ENCODE assay signal across 30 cellular contexts in genomic region chr6:5569491-5569890, GRCh38.
DNase-seq lines count a peak whose midpoint lies in the region; ATAC-seq, FAIRE-seq and TF ChIP-seq lines count a peak whose summit lies in the region.
"Had no signal": no experiment of that assay in that cellular context is flagged by ENCODE, and none has a peak within 500 bp of the region (broad histone marks: within the 10 kb centered on the region; RNA-seq: fewer than 3 reads in every experiment).

No MANE protein-coding gene starts in this region.

- H3K27ac Mint-ChIP-seq in naive thymus-derived CD4-positive, alpha-beta T cell = no peak overlapping the region
- no peak overlapping the region for H3K27ac Mint-ChIP-seq in mesothelial cell of epicardium
- H3K27ac Mint-ChIP-seq: activated naive CD8-positive, alpha-beta T cell had no signal

- FAIRE-seq in GM12892 (lab: Jason Lieb, UNC) = peak; percentile 17
- FAIRE-seq: urothelium cell line had no signal

- H3K9me3 Mint-ChIP-seq in naive thymus-derived CD4-positive, alpha-beta T cell = peaks cover 0 to 28% (median 9%) of the 10 kb centered on the region in 11 donors
- H3K9me3 Mint-ChIP-seq in mesothelial cell of epicardium = peaks cover 26% of the 10 kb centered on the region

- peaks cover 5 to 61% (median 48%) of the 10 kb centered on the region in 5 donors for H3K36me3 Mint-ChIP-seq in naive thymus-derived CD4-positive, alpha-beta T cell
- peaks cover 14% of the 10 kb centered on the region for H3K36me3 Mint-ChIP-seq in mesothelial cell of epicardium

- DNase-seq in GM12892 (ENCODE audit: insufficient read length) (no peak), M059J (ENCODE audit: low read depth) (peak; percentile 77), choroid plexus epithelial cell (ENCODE audit: low read depth) (peak; percentile 37), cortex of kidney (lab: John Stamatoyannopoulos, UW) (no peak), mesothelial cell of epicardium (ENCODE audit: low spot score in 2 of 2, unreplicated experiment in 2 of 2) (no peak), NCI-H146 (lab: John Stamatoyannopoulos, UW) (no peak)
- no peak for DNase-seq in naive thymus-derived CD4-positive, alpha-beta T cell
- no peak for DNase-seq in effector memory CD4-positive, alpha-beta T cell
- DNase-seq: activated CD4-positive, alpha-beta T cell treated with anti-CD3 and anti-CD28 coated beads for 4 hours; activated CD8-positive, alpha-beta memory T cell treated with anti-CD3 and anti-CD28 coated beads for 24 hours; activated effector memory CD4-positive, alpha-beta T cell treated with Interleukin-2 at 50 U/mL for 16 hours; Caco-2; heart left ventricle; kidney glomerular epithelial cell; NCI-H1105; NCI-H1930; NCI-H69; Peyer's patch; posterior cingulate gyrus; SIG-M5; stimulated activated naive CD8-positive, alpha-beta T cell treated with anti-CD3 and anti-CD28 coated beads, Interleukin-15, Interleukin-2, amounts not matched to agents 100 U/mL and 50 U/mL, for 24 hours had no signal

- H3K27me3 Mint-ChIP-seq in naive thymus-derived CD4-positive, alpha-beta T cell = no peaks in the 10 kb centered on the region
- H3K27me3 Mint-ChIP-seq in mesothelial cell of epicardium (ENCODE audit: low read depth) = no peaks in the 10 kb centered on the region
- H3K27me3 Mint-ChIP-seq: activated naive CD8-positive, alpha-beta T cell had no signal

- CTCF ChIA-PET in naive thymus-derived CD4-positive, alpha-beta T cell (lab: Charles Lee) = no interaction called here

- H3K27ac ChIP-seq in naive thymus-derived CD4-positive, alpha-beta T cell (ENCODE audit: low read depth, low read length) = no peak overlapping the region
- no peak overlapping the region for H3K27ac ChIP-seq in effector memory CD4-positive, alpha-beta T cell (ENCODE audit: insufficient read depth, low read length, poor library complexity, severe bottlenecking)
- H3K27ac ChIP-seq: ascending aorta, BLaER1, heart left ventricle, HL-60, Peyer's patch, thoracic aorta, VCaP had no signal

- intact Hi-C loops in naive thymus-derived CD4-positive, alpha-beta T cell (cut with micrococcal nuclease) = no loop called here

- no peak overlapping the region for H3K4me3 ChIP-seq in choroid plexus epithelial cell (ENCODE audit: low read depth, low read length)
- no peak overlapping the region for H3K4me3 ChIP-seq in naive thymus-derived CD4-positive, alpha-beta T cell (ENCODE audit: low read length)
- no peak overlapping the region for H3K4me3 ChIP-seq in effector memory CD4-positive, alpha-beta T cell (ENCODE audit: insufficient read depth, low read depth, low read length, poor library complexity, severe bottlenecking)
- H3K4me3 ChIP-seq: ascending aorta, BLaER1, heart left ventricle, lung, Peyer's patch, thoracic aorta had no signal

- H3K4me1 Mint-ChIP-seq in naive thymus-derived CD4-positive, alpha-beta T cell = peaks cover 0 to 28% (median 12%) of the 10 kb centered on the region in 7 donors
- H3K4me1 Mint-ChIP-seq in mesothelial cell of epicardium = no peaks in the 10 kb centered on the region

- H3K36me3 ChIP-seq in naive thymus-derived CD4-positive, alpha-beta T cell (ENCODE audit: control insufficient read depth in 2 of 3, insufficient read depth in 3 of 3, low read length in 3 of 3) = no peaks in the 10 kb centered on the region
- no peaks in the 10 kb centered on the region for H3K36me3 ChIP-seq in effector memory CD4-positive, alpha-beta T cell (ENCODE audit: control insufficient read depth, insufficient read depth, low read length)
- H3K36me3 ChIP-seq: ascending aorta, BLaER1, heart left ventricle, Peyer's patch, thoracic aorta had no signal

- no peaks in the 10 kb centered on the region for H3K27me3 ChIP-seq in naive thymus-derived CD4-positive, alpha-beta T cell (ENCODE audit: control insufficient read depth in 2 of 2, insufficient read depth in 2 of 2, low read length in 2 of 2)
- no peaks in the 10 kb centered on the region for H3K27me3 ChIP-seq in effector memory CD4-positive, alpha-beta T cell (replicated peaks; ENCODE audit: control insufficient read depth, insufficient read depth, low read length, poor library complexity, severe bottlenecking)
- H3K27me3 ChIP-seq: ascending aorta, BLaER1, heart left ventricle, Peyer's patch had no signal

- POLR2A ChIA-PET in naive thymus-derived CD4-positive, alpha-beta T cell (lab: Charles Lee) = no interaction called here

- ATAC-seq in naive thymus-derived CD4-positive, alpha-beta T cell = peak; percentile 6
- ATAC-seq: heart left ventricle; sciatic nerve; stimulated activated naive CD8-positive, alpha-beta T cell treated with anti-CD3 and anti-CD28 coated beads, Interleukin-15, Interleukin-2, amounts not matched to agents 100 U/mL and 50 U/mL, for 24 hours had no signal

- H3K4me3 Mint-ChIP-seq in naive thymus-derived CD4-positive, alpha-beta T cell = no peak overlapping the region
- no peak overlapping the region for H3K4me3 Mint-ChIP-seq in mesothelial cell of epicardium
- H3K4me3 Mint-ChIP-seq: activated naive CD8-positive, alpha-beta T cell had no signal

- TF ChIP-seq POLR2A in GM12892 (IDR thresholded peaks at IDR 0.05; ENCODE audit: low read depth, low read length) = no peak

- H3K4me1 ChIP-seq in naive thymus-derived CD4-positive, alpha-beta T cell (ENCODE audit: control insufficient read depth in 2 of 2, insufficient read depth in 2 of 2, low read length in 2 of 2) = no peaks in the 10 kb centered on the region
- no peaks in the 10 kb centered on the region for H3K4me1 ChIP-seq in effector memory CD4-positive, alpha-beta T cell (ENCODE audit: control insufficient read depth, insufficient read depth, low read length, poor library complexity, severe bottlenecking)
- H3K4me1 ChIP-seq: ascending aorta, Caco-2, Peyer's patch had no signal

- no peak for TF ChIP-seq CTCF in choroid plexus epithelial cell (conservative IDR thresholded peaks at IDR 0.05; ENCODE audit: low read depth, low read length)
- TF ChIP-seq CTCF in mesothelial cell of epicardium (IDR thresholded peaks at IDR 0.05; ENCODE audit: unreplicated experiment) = no peak

- H3K9me3 ChIP-seq in naive thymus-derived CD4-positive, alpha-beta T cell (ENCODE audit: control insufficient read depth in 2 of 3, low read length in 3 of 3) = no peaks in the 10 kb centered on the region
- no peaks in the 10 kb centered on the region for H3K9me3 ChIP-seq in effector memory CD4-positive, alpha-beta T cell (ENCODE audit: control insufficient read depth, low read length)
- H3K9me3 ChIP-seq: ascending aorta, Caco-2, thoracic aorta had no signal

Comparison
In these comparisons a context has a peak if more than half of its experiments do, and no peak if none do; other contexts are left out.
1. DNase-seq: peak in M059J (single experiment) and choroid plexus epithelial cell (single experiment); none in GM12892 (single experiment), naive thymus-derived CD4-positive, alpha-beta T cell (0 of 9), effector memory CD4-positive, alpha-beta T cell (0 of 3), cortex of kidney (single experiment), mesothelial cell of epicardium (0 of 2) and NCI-H146 (single experiment).